13 cellular contexts compared by ENCODE assay signal in the genomic region with DNA sequence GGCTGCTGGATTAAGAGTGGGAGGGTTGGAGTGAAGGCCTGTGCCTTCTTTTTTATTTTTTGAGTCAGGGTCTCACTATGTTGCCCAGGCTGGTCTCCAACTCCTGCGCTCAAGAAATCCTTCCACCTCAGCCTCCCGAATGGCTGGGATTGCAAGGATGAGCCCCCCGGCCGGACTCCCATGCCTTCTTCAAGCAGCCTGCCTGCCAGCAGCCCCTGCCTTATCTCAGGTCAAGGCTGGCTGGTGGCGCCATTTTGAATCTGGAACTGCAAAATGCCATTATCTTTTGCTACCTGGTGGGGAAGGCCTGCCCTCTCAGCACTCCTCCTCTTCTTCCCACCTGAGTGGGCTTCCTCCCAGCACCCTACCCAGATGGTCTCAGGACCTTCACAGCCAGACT.
"Had no signal": no experiment of that assay in that cellular context is flagged by ENCODE, and none has a peak within 500 bp of the region (broad histone marks: within the 10 kb centered on the region; RNA-seq: fewer than 3 reads in every experiment).

No MANE protein-coding gene starts in this region.

- H3K4me3 ChIP-seq: esophagus squamous epithelium, heart right ventricle, pancreas, skin epidermis had no signal

- FAIRE-seq: kidney, pancreas had no signal

- H3K9me3 ChIP-seq: esophagus squamous epithelium, heart right ventricle, pancreas had no signal

- DNase-seq: activated effector memory CD4-positive, alpha-beta T cell treated with Interleukin-2 at 50 U/mL for 16 hours; activated T-cell treated with anti-CD3 and anti-CD28 coated beads, Interleukin-2, amount 50 U/mL, for 1 hour; amniotic stem cell; cerebellar nuclear complex; esophagus squamous epithelium; foreskin fibroblast; heart right ventricle; kidney; naive B cell; pancreas; retina had no signal

- H3K27me3 ChIP-seq: esophagus squamous epithelium, heart right ventricle, pancreas had no signal

- H3K36me3 ChIP-seq: esophagus squamous epithelium, heart right ventricle, pancreas had no signal

- ATAC-seq: activated naive CD4-positive, alpha-beta T cell treated with anti-CD3 and anti-CD28 coated beads, Interleukin-2, amount 50 U/mL, for 72 hours had no signal
